29 cellular contexts compared by ENCODE assay signal in the genomic region with DNA sequence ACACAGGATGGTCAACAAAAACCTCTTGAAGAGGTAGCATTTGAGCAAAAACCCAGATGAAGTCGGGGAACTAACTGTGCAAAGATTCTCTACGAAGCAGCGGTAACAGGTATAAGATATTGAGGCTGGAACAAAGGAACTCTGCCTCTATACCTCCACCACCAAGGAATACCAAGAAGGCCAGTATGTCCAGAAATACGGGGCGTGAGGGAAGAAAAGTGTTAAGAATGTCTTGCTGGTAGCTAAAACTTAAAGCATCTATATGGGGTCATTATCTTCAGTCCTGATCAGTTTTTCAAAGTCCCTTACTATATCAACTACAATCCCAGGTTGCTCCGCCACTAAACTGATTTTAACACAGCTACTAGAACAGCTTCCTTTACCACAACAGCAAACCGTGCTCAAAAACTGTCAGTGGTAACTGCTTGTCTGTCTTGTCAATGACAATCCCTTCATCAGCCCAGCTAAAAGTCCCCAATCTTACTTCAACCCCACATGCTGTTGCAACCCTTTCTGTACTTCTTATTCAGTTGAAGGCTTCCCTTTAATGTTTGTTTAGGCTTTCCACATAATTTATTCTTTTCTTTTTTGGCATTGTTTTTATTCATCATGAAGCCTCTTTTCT. TPM values are rescaled to one million over a fixed set of nuclear protein-coding genes. Genes with fewer than 3 reads are reported as not detected.
DNase-seq lines count a peak whose midpoint lies in the region; ATAC-seq and TF ChIP-seq lines count a peak whose summit lies in the region.
"Had no signal": no experiment of that assay in that cellular context is flagged by ENCODE, and none has a peak within 500 bp of the region (broad histone marks: within the 10 kb centered on the region; RNA-seq: fewer than 3 reads in every experiment).

No MANE protein-coding gene starts in this region.

- intact Hi-C loops in left cardiac atrium (cut with DNase I) = no loop called here

- H3K9me3 ChIP-seq in right atrium auricular region = no peaks in the 10 kb centered on the region
- H3K9me3 ChIP-seq: gastroesophageal sphincter, left ventricle myocardium inferior, psoas muscle, vagina had no signal

- H3K27ac ChIP-seq in right atrium auricular region = peak overlapping the region; percentile 54 to 93
- no peak overlapping the region for H3K27ac ChIP-seq in substantia nigra (ENCODE audit: low read depth, low read length, poor library complexity, severe bottlenecking)
- H3K27ac ChIP-seq: 22Rv1, C4-2B, dorsolateral prefrontal cortex, gastroesophageal sphincter, hepatocyte, KMS-11, vagina had no signal

- H3K4me1 ChIP-seq in right atrium auricular region = peaks cover 0 to 54% of the 10 kb centered on the region in 2 donors

- H3K27me3 ChIP-seq in right atrium auricular region = no peaks in the 10 kb centered on the region
- H3K27me3 ChIP-seq: dorsolateral prefrontal cortex, gastroesophageal sphincter, hepatocyte, vagina had no signal

- H3K4me3 ChIP-seq in right atrium auricular region = peak overlapping the region in 1 of 2 donors; percentile 23
- H3K4me3 ChIP-seq: dorsolateral prefrontal cortex, gastroesophageal sphincter, GM12878, GM23338, hepatocyte, left ventricle myocardium inferior, psoas muscle, vagina had no signal

- ATAC-seq in left cardiac atrium = no peak
- ATAC-seq in stimulated activated effector memory CD8-positive, alpha-beta T cell treated with anti-CD3 and anti-CD28 coated beads, Interleukin-12 subunit alpha, Interleukin-12 subunit beta, amount 100 ng/mL, for 72 hours = peak; percentile 29
- ATAC-seq: gastroesophageal sphincter, GM12878, GM23338, PC-3, psoas muscle, Right ventricle myocardium inferior had no signal

- no peaks in the 10 kb centered on the region for H3K36me3 ChIP-seq in right atrium auricular region
- H3K36me3 ChIP-seq: gastroesophageal sphincter, left ventricle myocardium inferior, vagina had no signal

- peak overlapping the region; percentile 79 for H3K27ac Mint-ChIP-seq in activated naive CD8-positive, alpha-beta T cell treated with anti-CD3 and anti-CD28 coated beads for 36 hours
- no peak overlapping the region for H3K27ac Mint-ChIP-seq in stimulated activated effector memory CD8-positive, alpha-beta T cell treated with anti-CD3 and anti-CD28 coated beads, Interleukin-12 subunit alpha, Interleukin-12 subunit beta, amount 100 ng/mL, for 72 hours
- H3K27ac Mint-ChIP-seq: GM23338 had no signal

- H3K9me3 Mint-ChIP-seq in activated naive CD8-positive, alpha-beta T cell treated with anti-CD3 and anti-CD28 coated beads for 36 hours = no peaks in the 10 kb centered on the region
- H3K9me3 Mint-ChIP-seq in stimulated activated effector memory CD8-positive, alpha-beta T cell treated with anti-CD3 and anti-CD28 coated beads, Interleukin-12 subunit alpha, Interleukin-12 subunit beta, amount 100 ng/mL, for 72 hours = no peaks in the 10 kb centered on the region
- H3K9me3 Mint-ChIP-seq: activated CD4-positive, alpha-beta memory T cell treated with anti-CD3 and anti-CD28 coated beads for 36 hours; GM23338 had no signal

- DNase-seq in NCI-H446 treated with DMSO at 0.1 percent for 48 hours (lab: John Stamatoyannopoulos, UW) (peak; percentile 8), NCI-H446 (lab: John Stamatoyannopoulos, UW) (no peak), right atrium auricular region (ENCODE audit: low spot score) (no peak), left cardiac atrium (no peak), substantia nigra (lab: John Stamatoyannopoulos, UW) (no peak), NCI-H82 treated with DMSO at 0.1 percent for 48 hours (lab: John Stamatoyannopoulos, UW; ENCODE audit: unreplicated experiment) (no peak)
- no peak for DNase-seq in activated naive CD8-positive, alpha-beta T cell treated with anti-CD3 and anti-CD28 coated beads for 36 hours
- no peak for DNase-seq in stimulated activated effector memory CD8-positive, alpha-beta T cell treated with anti-CD3 and anti-CD28 coated beads, Interleukin-12 subunit alpha, Interleukin-12 subunit beta, amount 100 ng/mL, for 72 hours (ENCODE audit: low spot score in 2 of 2)
- DNase-seq: activated CD4-positive, alpha-beta memory T cell treated with anti-CD3 and anti-CD28 coated beads for 36 hours; dorsolateral prefrontal cortex; EL; left ventricle myocardium inferior; MV-4-11; NCI-H146; NCI-H510A treated with DMSO at 0.1 percent for 48 hours; PC-3; psoas muscle; stimulated activated CD4-positive, alpha-beta T cell treated with anti-CD3 and anti-CD28 coated beads, Interleukin-15, amount 100 ng/mL, for 24 hours; stimulated activated naive CD4-positive, alpha-beta T cell; T1000 had no signal

- peak overlapping the region; percentile 10 for H3K4me3 Mint-ChIP-seq in activated naive CD8-positive, alpha-beta T cell treated with anti-CD3 and anti-CD28 coated beads for 36 hours
- peak overlapping the region; percentile 73 for H3K4me3 Mint-ChIP-seq in stimulated activated effector memory CD8-positive, alpha-beta T cell treated with anti-CD3 and anti-CD28 coated beads, Interleukin-12 subunit alpha, Interleukin-12 subunit beta, amount 100 ng/mL, for 72 hours
- H3K4me3 Mint-ChIP-seq: GM23338 had no signal

- H3K27me3 Mint-ChIP-seq in activated naive CD8-positive, alpha-beta T cell treated with anti-CD3 and anti-CD28 coated beads for 36 hours = no peaks in the 10 kb centered on the region
- H3K27me3 Mint-ChIP-seq: activated CD4-positive, alpha-beta memory T cell treated with anti-CD3 and anti-CD28 coated beads for 36 hours had no signal

- peaks cover 69% of the 10 kb centered on the region for H3K4me1 Mint-ChIP-seq in activated naive CD8-positive, alpha-beta T cell treated with anti-CD3 and anti-CD28 coated beads for 36 hours
- H3K4me1 Mint-ChIP-seq in stimulated activated effector memory CD8-positive, alpha-beta T cell treated with anti-CD3 and anti-CD28 coated beads, Interleukin-12 subunit alpha, Interleukin-12 subunit beta, amount 100 ng/mL, for 72 hours = peaks cover 73% of the 10 kb centered on the region

- TF ChIP-seq CTCF in right atrium auricular region (IDR thresholded peaks at IDR 0.05) = no peak

- H3K36me3 Mint-ChIP-seq in activated naive CD8-positive, alpha-beta T cell treated with anti-CD3 and anti-CD28 coated beads for 36 hours = peaks cover 37% of the 10 kb centered on the region
- H3K36me3 Mint-ChIP-seq in stimulated activated effector memory CD8-positive, alpha-beta T cell treated with anti-CD3 and anti-CD28 coated beads, Interleukin-12 subunit alpha, Interleukin-12 subunit beta, amount 100 ng/mL, for 72 hours = peaks cover 23% of the 10 kb centered on the region
- H3K36me3 Mint-ChIP-seq: activated CD4-positive, alpha-beta memory T cell treated with anti-CD3 and anti-CD28 coated beads for 36 hours had no signal

RNA-seq across cellular contexts. Expression of a gene that starts 9.4 kb away (rescaled TPM):
- total RNA-seq in right atrium auricular region = 1,000 to 10,000 TPM; 2,512 to 4,531 TPM
- total RNA-seq in left cardiac atrium = 1,000 to 10,000 TPM; 2,389 to 3,652 TPM
- 10 to 100 TPM; 42.0 to 54.0 TPM for total RNA-seq in activated naive CD8-positive, alpha-beta T cell treated with anti-CD3 and anti-CD28 coated beads for 36 hours

Comparison
In these comparisons a context has a peak if more than half of its experiments do, and no peak if none do; other contexts are left out.
1. RNA of a gene that starts 9.4 kb away (total RNA-seq): 2,512 to 4,531 TPM in right atrium auricular region and 2,389 to 3,652 TPM in left cardiac atrium; 42.0 to 54.0 TPM in activated naive CD8-positive, alpha-beta T cell treated with anti-CD3 and anti-CD28 coated beads for 36 hours; every median in the first group is over 10 times any median in the second.